ENCODE assay signal across 2 cellular contexts in the genomic region with DNA sequence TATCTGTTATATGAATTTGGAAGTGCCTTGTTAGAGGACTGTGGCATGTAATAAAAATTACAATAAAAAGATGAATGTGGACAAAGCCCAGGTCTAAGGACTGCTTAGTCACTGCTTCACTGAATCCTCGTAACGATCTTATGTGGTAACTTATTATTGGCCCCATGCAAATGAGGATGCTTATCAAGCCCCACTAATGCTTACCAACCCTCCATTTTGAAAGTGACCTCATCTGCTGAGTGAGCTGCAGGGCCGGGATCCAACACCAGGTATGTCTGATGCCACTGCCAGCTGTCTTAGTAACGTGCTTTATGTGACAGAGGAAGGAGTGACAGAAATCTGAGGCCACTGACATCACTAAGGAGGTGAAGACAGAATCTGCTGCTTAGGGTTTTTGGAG.
TF ChIP-seq lines count a peak whose summit lies in the region.

No MANE protein-coding gene starts in this region.

TF ChIP-seq in GM23338, 12 proteins besides CTCF, POLR2A, EP300 and RAD21:
- TF ChIP-seq EZH2phosphoT487 (IDR thresholded peaks at IDR 0.05; ENCODE audit: unreplicated experiment): no peak
- TF ChIP-seq, protein P1, sequence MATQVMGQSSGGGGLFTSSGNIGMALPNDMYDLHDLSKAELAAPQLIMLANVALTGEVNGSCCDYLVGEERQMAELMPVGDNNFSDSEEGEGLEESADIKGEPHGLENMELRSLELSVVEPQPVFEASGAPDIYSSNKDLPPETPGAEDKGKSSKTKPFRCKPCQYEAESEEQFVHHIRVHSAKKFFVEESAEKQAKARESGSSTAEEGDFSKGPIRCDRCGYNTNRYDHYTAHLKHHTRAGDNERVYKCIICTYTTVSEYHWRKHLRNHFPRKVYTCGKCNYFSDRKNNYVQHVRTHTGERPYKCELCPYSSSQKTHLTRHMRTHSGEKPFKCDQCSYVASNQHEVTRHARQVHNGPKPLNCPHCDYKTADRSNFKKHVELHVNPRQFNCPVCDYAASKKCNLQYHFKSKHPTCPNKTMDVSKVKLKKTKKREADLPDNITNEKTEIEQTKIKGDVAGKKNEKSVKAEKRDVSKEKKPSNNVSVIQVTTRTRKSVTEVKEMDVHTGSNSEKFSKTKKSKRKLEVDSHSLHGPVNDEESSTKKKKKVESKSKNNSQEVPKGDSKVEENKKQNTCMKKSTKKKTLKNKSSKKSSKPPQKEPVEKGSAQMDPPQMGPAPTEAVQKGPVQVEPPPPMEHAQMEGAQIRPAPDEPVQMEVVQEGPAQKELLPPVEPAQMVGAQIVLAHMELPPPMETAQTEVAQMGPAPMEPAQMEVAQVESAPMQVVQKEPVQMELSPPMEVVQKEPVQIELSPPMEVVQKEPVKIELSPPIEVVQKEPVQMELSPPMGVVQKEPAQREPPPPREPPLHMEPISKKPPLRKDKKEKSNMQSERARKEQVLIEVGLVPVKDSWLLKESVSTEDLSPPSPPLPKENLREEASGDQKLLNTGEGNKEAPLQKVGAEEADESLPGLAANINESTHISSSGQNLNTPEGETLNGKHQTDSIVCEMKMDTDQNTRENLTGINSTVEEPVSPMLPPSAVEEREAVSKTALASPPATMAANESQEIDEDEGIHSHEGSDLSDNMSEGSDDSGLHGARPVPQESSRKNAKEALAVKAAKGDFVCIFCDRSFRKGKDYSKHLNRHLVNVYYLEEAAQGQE (IDR thresholded peaks at IDR 0.05; ENCODE audit: unreplicated experiment): no peak
- no peak for TF ChIP-seq POLR2AphosphoS5 (IDR thresholded peaks at IDR 0.05; ENCODE audit: low read depth)
- TF ChIP-seq EZH2 (IDR thresholded peaks at IDR 0.05; ENCODE audit: low read depth, unreplicated experiment): no peak
- no peak for TF ChIP-seq NANOG (IDR thresholded peaks at IDR 0.05; ENCODE audit: borderline replicate concordance)
- no peak for TF ChIP-seq JUNB (IDR thresholded peaks at IDR 0.05; ENCODE audit: unreplicated experiment)
- TF ChIP-seq ZNF114 (CRISPR knock-in tag; IDR thresholded peaks at IDR 0.05): no peak
- TF ChIP-seq, protein P2, sequence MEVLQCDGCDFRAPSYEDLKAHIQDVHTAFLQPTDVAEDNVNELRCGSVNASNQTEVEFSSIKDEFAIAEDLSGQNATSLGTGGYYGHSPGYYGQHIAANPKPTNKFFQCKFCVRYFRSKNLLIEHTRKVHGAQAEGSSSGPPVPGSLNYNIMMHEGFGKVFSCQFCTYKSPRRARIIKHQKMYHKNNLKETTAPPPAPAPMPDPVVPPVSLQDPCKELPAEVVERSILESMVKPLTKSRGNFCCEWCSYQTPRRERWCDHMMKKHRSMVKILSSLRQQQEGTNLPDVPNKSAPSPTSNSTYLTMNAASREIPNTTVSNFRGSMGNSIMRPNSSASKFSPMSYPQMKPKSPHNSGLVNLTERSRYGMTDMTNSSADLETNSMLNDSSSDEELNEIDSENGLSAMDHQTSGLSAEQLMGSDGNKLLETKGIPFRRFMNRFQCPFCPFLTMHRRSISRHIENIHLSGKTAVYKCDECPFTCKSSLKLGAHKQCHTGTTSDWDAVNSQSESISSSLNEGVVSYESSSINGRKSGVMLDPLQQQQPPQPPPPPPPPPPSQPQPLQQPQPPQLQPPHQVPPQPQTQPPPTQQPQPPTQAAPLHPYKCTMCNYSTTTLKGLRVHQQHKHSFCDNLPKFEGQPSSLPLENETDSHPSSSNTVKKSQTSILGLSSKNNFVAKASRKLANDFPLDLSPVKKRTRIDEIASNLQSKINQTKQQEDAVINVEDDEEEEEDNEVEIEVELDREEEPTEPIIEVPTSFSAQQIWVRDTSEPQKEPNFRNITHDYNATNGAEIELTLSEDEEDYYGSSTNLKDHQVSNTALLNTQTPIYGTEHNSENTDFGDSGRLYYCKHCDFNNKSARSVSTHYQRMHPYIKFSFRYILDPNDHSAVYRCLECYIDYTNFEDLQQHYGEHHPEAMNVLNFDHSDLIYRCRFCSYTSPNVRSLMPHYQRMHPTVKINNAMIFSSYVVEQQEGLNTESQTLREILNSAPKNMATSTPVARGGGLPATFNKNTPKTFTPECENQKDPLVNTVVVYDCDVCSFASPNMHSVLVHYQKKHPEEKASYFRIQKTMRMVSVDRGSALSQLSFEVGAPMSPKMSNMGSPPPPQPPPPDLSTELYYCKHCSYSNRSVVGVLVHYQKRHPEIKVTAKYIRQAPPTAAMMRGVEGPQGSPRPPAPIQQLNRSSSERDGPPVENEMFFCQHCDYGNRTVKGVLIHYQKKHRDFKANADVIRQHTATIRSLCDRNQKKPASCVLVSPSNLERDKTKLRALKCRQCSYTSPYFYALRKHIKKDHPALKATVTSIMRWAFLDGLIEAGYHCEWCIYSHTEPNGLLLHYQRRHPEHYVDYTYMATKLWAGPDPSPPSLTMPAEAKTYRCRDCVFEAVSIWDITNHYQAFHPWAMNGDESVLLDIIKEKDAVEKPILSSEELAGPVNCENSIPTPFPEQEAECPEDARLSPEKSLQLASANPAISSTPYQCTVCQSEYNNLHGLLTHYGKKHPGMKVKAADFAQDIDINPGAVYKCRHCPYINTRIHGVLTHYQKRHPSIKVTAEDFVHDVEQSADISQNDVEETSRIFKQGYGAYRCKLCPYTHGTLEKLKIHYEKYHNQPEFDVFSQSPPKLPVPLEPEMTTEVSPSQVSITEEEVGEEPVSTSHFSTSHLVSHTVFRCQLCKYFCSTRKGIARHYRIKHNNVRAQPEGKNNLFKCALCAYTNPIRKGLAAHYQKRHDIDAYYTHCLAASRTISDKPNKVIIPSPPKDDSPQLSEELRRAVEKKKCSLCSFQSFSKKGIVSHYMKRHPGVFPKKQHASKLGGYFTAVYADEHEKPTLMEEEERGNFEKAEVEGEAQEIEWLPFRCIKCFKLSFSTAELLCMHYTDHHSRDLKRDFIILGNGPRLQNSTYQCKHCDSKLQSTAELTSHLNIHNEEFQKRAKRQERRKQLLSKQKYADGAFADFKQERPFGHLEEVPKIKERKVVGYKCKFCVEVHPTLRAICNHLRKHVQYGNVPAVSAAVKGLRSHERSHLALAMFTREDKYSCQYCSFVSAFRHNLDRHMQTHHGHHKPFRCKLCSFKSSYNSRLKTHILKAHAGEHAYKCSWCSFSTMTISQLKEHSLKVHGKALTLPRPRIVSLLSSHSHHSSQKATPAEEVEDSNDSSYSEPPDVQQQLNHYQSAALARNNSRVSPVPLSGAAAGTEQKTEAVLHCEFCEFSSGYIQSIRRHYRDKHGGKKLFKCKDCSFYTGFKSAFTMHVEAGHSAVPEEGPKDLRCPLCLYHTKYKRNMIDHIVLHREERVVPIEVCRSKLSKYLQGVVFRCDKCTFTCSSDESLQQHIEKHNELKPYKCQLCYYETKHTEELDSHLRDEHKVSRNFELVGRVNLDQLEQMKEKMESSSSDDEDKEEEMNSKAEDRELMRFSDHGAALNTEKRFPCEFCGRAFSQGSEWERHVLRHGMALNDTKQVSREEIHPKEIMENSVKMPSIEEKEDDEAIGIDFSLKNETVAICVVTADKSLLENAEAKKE (CRISPR knock-in tag; IDR thresholded peaks at IDR 0.05): no peak
- no peak for TF ChIP-seq ZNF331 (CRISPR knock-in tag; IDR thresholded peaks at IDR 0.05; ENCODE audit: low read depth)

TF ChIP-seq in K562, 482 proteins besides CTCF, POLR2A, EP300 and RAD21 (continues in another document):
- TF ChIP-seq HNRNPL (IDR thresholded peaks at IDR 0.05; ENCODE audit: low read depth, low read length): no peak
- no peak for TF ChIP-seq RCOR1 (IDR thresholded peaks at IDR 0.05; ENCODE audit: borderline replicate concordance in 1 of 2, low read depth in 2 of 2, low read length in 2 of 2)
- TF ChIP-seq FOSL1 (tag; conservative IDR thresholded peaks at IDR 0.05): 0 out of 2 replicates have a peak, but pooled peaks have one; percentile 48
- TF ChIP-seq MCM3 (IDR thresholded peaks at IDR 0.05): no peak
- 0 out of 2 replicates have a peak, but pooled peaks have one; percentile 17 for TF ChIP-seq BACH1 (tag; IDR thresholded peaks at IDR 0.05)
- TF ChIP-seq TRIM28 (IDR thresholded peaks at IDR 0.05): no peak
- 0 out of 2 replicates have a peak, but pooled peaks have one; percentile 32 for TF ChIP-seq POLR2H (tag; IDR thresholded peaks at IDR 0.05; ENCODE audit: low read depth)
- no peak for TF ChIP-seq MTA1 (IDR thresholded peaks at IDR 0.05; ENCODE audit: borderline replicate concordance)
- TF ChIP-seq ZNF146 (CRISPR knock-in tag; IDR thresholded peaks at IDR 0.05; ENCODE audit: unreplicated experiment): no peak
- no peak for TF ChIP-seq ZNF121 (CRISPR knock-in tag; conservative IDR thresholded peaks at IDR 0.05)
- TF ChIP-seq NCOR1 (IDR thresholded peaks at IDR 0.05): peak; percentile 11; the same call in 1 of the 2 replicates
- no peak for TF ChIP-seq NONO (IDR thresholded peaks at IDR 0.05; ENCODE audit: low read depth in 2 of 2, low read length in 1 of 2)
- peak; percentile 78 for TF ChIP-seq MAFF (IDR thresholded peaks at IDR 0.05; ENCODE audit: low read length)
- TF ChIP-seq XRCC4 (IDR thresholded peaks at IDR 0.05; ENCODE audit: extremely low read depth, insufficient read depth, insufficient read length): no peak
- peak; percentile 88 for TF ChIP-seq MAFG (tag; conservative IDR thresholded peaks at IDR 0.05)
- TF ChIP-seq, protein P3, sequence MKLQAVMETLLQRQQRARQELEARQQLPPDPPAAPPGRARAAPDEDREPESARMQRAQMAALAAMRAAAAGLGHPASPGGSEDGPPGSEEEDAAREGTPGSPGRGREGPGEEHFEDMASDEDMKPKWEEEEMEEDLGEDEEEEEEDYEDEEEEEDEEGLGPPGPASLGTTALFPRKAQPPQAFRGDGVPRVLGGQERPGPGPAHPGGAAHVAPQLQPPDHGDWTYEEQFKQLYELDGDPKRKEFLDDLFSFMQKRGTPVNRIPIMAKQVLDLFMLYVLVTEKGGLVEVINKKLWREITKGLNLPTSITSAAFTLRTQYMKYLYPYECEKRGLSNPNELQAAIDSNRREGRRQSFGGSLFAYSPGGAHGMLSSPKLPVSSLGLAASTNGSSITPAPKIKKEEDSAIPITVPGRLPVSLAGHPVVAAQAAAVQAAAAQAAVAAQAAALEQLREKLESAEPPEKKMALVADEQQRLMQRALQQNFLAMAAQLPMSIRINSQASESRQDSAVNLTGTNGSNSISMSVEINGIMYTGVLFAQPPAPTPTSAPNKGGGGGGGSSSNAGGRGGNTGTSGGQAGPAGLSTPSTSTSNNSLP (IDR thresholded peaks at IDR 0.05; ENCODE audit: borderline replicate concordance, low read depth, low read length): peak; percentile 46; the same call in 1 of the 2 replicates
- TF ChIP-seq, protein P4, sequence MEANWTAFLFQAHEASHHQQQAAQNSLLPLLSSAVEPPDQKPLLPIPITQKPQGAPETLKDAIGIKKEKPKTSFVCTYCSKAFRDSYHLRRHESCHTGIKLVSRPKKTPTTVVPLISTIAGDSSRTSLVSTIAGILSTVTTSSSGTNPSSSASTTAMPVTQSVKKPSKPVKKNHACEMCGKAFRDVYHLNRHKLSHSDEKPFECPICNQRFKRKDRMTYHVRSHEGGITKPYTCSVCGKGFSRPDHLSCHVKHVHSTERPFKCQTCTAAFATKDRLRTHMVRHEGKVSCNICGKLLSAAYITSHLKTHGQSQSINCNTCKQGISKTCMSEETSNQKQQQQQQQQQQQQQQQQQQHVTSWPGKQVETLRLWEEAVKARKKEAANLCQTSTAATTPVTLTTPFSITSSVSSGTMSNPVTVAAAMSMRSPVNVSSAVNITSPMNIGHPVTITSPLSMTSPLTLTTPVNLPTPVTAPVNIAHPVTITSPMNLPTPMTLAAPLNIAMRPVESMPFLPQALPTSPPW (CRISPR knock-in tag; IDR thresholded peaks at IDR 0.05): no peak
- no peak for TF ChIP-seq ARHGAP35 (IDR thresholded peaks at IDR 0.05; ENCODE audit: partially characterized antibody)
- no peak for TF ChIP-seq SMARCC2 (IDR thresholded peaks at IDR 0.05; ENCODE audit: low read depth)
- TF ChIP-seq ZNF316 (IDR thresholded peaks at IDR 0.05): peak; percentile 87
- no peak for TF ChIP-seq SIX5 (IDR thresholded peaks at IDR 0.05; ENCODE audit: borderline replicate concordance in 1 of 2, insufficient read depth in 1 of 2, low read depth in 1 of 2, low read length in 2 of 2)
- no peak for TF ChIP-seq MED1 (CRISPR knock-in tag; IDR thresholded peaks at IDR 0.05; ENCODE audit: borderline replicate concordance)
- peak; percentile 45; the same call in 1 of the 2 replicates for TF ChIP-seq SUPT5H (IDR thresholded peaks at IDR 0.05)
- TF ChIP-seq KDM1A (IDR thresholded peaks at IDR 0.05): no peak
- no peak for TF ChIP-seq ZNF384 (IDR thresholded peaks at IDR 0.05; ENCODE audit: low read depth, low read length)
- no peak for TF ChIP-seq ZNF134 (CRISPR knock-in tag; conservative IDR thresholded peaks at IDR 0.05)
- TF ChIP-seq MEIS2 (IDR thresholded peaks at IDR 0.05; ENCODE audit: partially characterized antibody): peak; percentile 47
- TF ChIP-seq, protein P5, sequence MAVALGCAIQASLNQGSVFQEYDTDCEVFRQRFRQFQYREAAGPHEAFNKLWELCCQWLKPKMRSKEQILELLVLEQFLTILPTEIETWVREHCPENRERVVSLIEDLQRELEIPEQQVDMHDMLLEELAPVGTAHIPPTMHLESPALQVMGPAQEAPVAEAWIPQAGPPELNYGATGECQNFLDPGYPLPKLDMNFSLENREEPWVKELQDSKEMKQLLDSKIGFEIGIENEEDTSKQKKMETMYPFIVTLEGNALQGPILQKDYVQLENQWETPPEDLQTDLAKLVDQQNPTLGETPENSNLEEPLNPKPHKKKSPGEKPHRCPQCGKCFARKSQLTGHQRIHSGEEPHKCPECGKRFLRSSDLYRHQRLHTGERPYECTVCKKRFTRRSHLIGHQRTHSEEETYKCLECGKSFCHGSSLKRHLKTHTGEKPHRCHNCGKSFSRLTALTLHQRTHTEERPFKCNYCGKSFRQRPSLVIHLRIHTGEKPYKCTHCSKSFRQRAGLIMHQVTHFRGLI (CRISPR knock-in tag; IDR thresholded peaks at IDR 0.05): no peak
- TF ChIP-seq, protein P6, sequence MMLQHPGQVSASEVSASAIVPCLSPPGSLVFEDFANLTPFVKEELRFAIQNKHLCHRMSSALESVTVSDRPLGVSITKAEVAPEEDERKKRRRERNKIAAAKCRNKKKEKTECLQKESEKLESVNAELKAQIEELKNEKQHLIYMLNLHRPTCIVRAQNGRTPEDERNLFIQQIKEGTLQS (IDR thresholded peaks at IDR 0.05): peak; percentile 89
- TF ChIP-seq, protein P6 (CRISPR knock-in tag; conservative IDR thresholded peaks at IDR 0.05): no peak
- peak; percentile 95 for TF ChIP-seq ATF7 (IDR thresholded peaks at IDR 0.05)
- peak; percentile 90 for TF ChIP-seq JUND (IDR thresholded peaks at IDR 0.05; ENCODE audit: borderline replicate concordance, low read depth, low read length)
- TF ChIP-seq JUND (tag; IDR thresholded peaks at IDR 0.05; ENCODE audit: borderline replicate concordance, low read depth, low read length): peak; percentile 93; the same call in 2 of the 3 replicates
- no peak for TF ChIP-seq GABPB1 (CRISPR knock-in tag; IDR thresholded peaks at IDR 0.05)
